22 cellular contexts compared by ENCODE assay signal in genomic region chr2:149622343-149622742, GRCh38.
"Had no signal": no experiment of that assay in that cellular context is flagged by ENCODE, and none has a peak within 500 bp of the region (broad histone marks: within the 10 kb centered on the region; RNA-seq: fewer than 3 reads in every experiment).

No MANE protein-coding gene starts in this region.

- ATAC-seq: activated CD8-positive, alpha-beta memory T cell treated with anti-CD3 and anti-CD28 coated beads, Interleukin-2, amount 10 ng/mL, durations not matched to agents 7 days and 5 days; activated T-helper 17 cell treated with anti-CD3 and anti-CD28 coated beads, Interleukin-2, amount 50 U/mL, for 72 hours; left cardiac atrium; natural killer cell treated with Interleukin-12 subunit alpha and Interleukin-12 subunit beta and Interleukin-15 and Interleukin-18, amount 100 ng/mL, for 72 hours; upper lobe of right lung had no signal

- H3K36me3 Mint-ChIP-seq: activated CD8-positive, alpha-beta memory T cell treated with anti-CD3 and anti-CD28 coated beads, Interleukin-2, amount 10 ng/mL, durations not matched to agents 7 days and 5 days; natural killer cell treated with Interleukin-12 subunit alpha and Interleukin-12 subunit beta and Interleukin-15 and Interleukin-18, amount 100 ng/mL, for 72 hours had no signal

- DNase-seq: activated CD4-positive, alpha-beta memory T cell treated with anti-CD3 and anti-CD28 coated beads, Interleukin-2, amount 10 ng/mL, durations not matched to agents 7 days and 5 days; activated CD4-positive, alpha-beta T cell treated with anti-CD3 and anti-CD28 coated beads for 48 hours; activated CD4-positive, CD25-positive, alpha-beta regulatory T cell; activated CD8-positive, alpha-beta memory T cell treated with anti-CD3 and anti-CD28 coated beads, Interleukin-2, amount 10 ng/mL, durations not matched to agents 7 days and 5 days; activated naive CD4-positive, alpha-beta T cell; anterior cingulate cortex; brain microvascular endothelial cell; colonic mucosa; endodermal cell; foreskin melanocyte; glutamatergic neuron; hippocampal formation; left cardiac atrium; sigmoid colon; stimulated activated CD4-positive, alpha-beta T cell treated with anti-CD3 and anti-CD28 coated beads, Interleukin-4, amount 100 ng/mL, for 4 hours; stimulated activated naive CD4-positive, alpha-beta T cell; T1000; upper lobe of right lung had no signal

- H3K4me1 Mint-ChIP-seq: activated CD4-positive, alpha-beta memory T cell treated with anti-CD3 and anti-CD28 coated beads, Interleukin-2, amount 10 ng/mL, durations not matched to agents 7 days and 5 days; activated CD8-positive, alpha-beta memory T cell treated with anti-CD3 and anti-CD28 coated beads, Interleukin-2, amount 10 ng/mL, durations not matched to agents 7 days and 5 days; activated T-helper 17 cell treated with anti-CD3 and anti-CD28 coated beads, Interleukin-2, amount 50 U/mL, for 72 hours; central memory CD8-positive, alpha-beta T cell had no signal

- H3K4me3 Mint-ChIP-seq: activated CD4-positive, alpha-beta memory T cell treated with anti-CD3 and anti-CD28 coated beads, Interleukin-2, amount 10 ng/mL, durations not matched to agents 7 days and 5 days; activated CD8-positive, alpha-beta memory T cell treated with anti-CD3 and anti-CD28 coated beads, Interleukin-2, amount 10 ng/mL, durations not matched to agents 7 days and 5 days; activated T-helper 17 cell treated with anti-CD3 and anti-CD28 coated beads, Interleukin-2, amount 50 U/mL, for 72 hours; central memory CD8-positive, alpha-beta T cell; endodermal cell; mesothelial cell of epicardium; natural killer cell treated with Interleukin-12 subunit alpha and Interleukin-12 subunit beta and Interleukin-15 and Interleukin-18, amount 100 ng/mL, for 72 hours had no signal

- H3K9me3 Mint-ChIP-seq: activated CD4-positive, alpha-beta memory T cell treated with anti-CD3 and anti-CD28 coated beads, Interleukin-2, amount 10 ng/mL, durations not matched to agents 7 days and 5 days; activated T-helper 17 cell treated with anti-CD3 and anti-CD28 coated beads, Interleukin-2, amount 50 U/mL, for 72 hours; central memory CD8-positive, alpha-beta T cell; endodermal cell; mesothelial cell of epicardium; natural killer cell treated with Interleukin-12 subunit alpha and Interleukin-12 subunit beta and Interleukin-15 and Interleukin-18, amount 100 ng/mL, for 72 hours had no signal

- H3K27ac Mint-ChIP-seq: activated CD4-positive, alpha-beta memory T cell treated with anti-CD3 and anti-CD28 coated beads, Interleukin-2, amount 10 ng/mL, durations not matched to agents 7 days and 5 days; activated CD8-positive, alpha-beta memory T cell treated with anti-CD3 and anti-CD28 coated beads, Interleukin-2, amount 10 ng/mL, durations not matched to agents 7 days and 5 days; activated T-helper 17 cell treated with anti-CD3 and anti-CD28 coated beads, Interleukin-2, amount 50 U/mL, for 72 hours; endodermal cell; natural killer cell treated with Interleukin-12 subunit alpha and Interleukin-12 subunit beta and Interleukin-15 and Interleukin-18, amount 100 ng/mL, for 72 hours had no signal
